ENCODE assay signal across 1 cellular context in genomic region chr21:29064850-29065481, GRCh38.
TF ChIP-seq lines count a peak whose summit lies in the region.

No MANE protein-coding gene starts in this region.

TF ChIP-seq in HepG2, 621 proteins besides CTCF, POLR2A, EP300 and RAD21 (continued from another document):
- TF ChIP-seq, protein P1, sequence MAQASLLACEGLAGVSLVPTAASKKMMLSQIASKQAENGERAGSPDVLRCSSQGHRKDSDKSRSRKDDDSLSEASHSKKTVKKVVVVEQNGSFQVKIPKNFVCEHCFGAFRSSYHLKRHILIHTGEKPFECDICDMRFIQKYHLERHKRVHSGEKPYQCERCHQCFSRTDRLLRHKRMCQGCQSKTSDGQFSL (CRISPR knock-in tag; IDR thresholded peaks at IDR 0.05): no peak
- TF ChIP-seq CBX2 (IDR thresholded peaks at IDR 0.05; ENCODE audit: low read depth, low read length) (no peak), CBX2 (CRISPR knock-in tag; IDR thresholded peaks at IDR 0.05; ENCODE audit: low read depth) (no peak), ZNF333 (CRISPR knock-in tag; IDR thresholded peaks at IDR 0.05; ENCODE audit: borderline replicate concordance) (no peak), TEF (CRISPR knock-in tag; IDR thresholded peaks at IDR 0.05) (no peak), FOSL2 (CRISPR knock-in tag; IDR thresholded peaks at IDR 0.05) (no peak), ZNF784 (CRISPR knock-in tag; IDR thresholded peaks at IDR 0.05; ENCODE audit: borderline replicate concordance) (no peak), ZNF768 (CRISPR knock-in tag; IDR thresholded peaks at IDR 0.05) (no peak), PHF5A (CRISPR knock-in tag; IDR thresholded peaks at IDR 0.05; ENCODE audit: low read depth, unreplicated experiment) (no peak), ZUFSP (CRISPR knock-in tag; IDR thresholded peaks at IDR 0.05; ENCODE audit: borderline replicate concordance) (no peak)
- TF ChIP-seq, protein P2, sequence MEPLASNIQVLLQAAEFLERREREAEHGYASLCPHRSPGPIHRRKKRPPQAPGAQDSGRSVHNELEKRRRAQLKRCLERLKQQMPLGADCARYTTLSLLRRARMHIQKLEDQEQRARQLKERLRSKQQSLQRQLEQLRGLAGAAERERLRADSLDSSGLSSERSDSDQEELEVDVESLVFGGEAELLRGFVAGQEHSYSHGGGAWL (CRISPR knock-in tag; IDR thresholded peaks at IDR 0.05): no peak
